In the genomic region with DNA sequence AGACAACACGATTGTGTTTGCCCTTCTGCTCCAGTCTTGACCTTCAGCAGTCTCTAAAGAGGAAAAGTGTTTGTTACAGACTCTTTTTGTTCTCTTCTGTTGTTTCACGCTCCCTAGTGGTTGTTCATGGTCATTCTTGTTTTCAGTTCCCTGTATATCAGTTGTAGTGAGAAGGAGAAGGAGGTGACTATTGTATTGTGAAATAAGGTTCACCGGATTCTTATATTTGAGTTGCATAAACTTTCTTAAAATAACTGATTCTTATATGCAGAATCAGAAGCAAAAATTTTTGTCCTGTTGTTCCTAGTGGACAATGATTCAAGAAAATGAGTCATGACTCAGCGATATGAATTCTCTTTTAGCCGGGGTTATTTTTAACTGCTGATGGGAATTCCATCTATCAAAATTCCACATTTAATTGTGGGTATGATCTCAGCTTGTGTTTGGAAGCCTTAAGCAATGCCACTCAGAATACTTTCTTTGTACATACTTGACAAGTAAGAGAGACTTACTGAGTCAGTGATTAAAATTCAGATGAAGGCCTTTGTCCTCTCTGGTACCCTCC, we compare ENCODE assay signal across 1 cellular context.
TF ChIP-seq lines count a peak whose summit lies in the region.

No MANE protein-coding gene starts in this region.

TF ChIP-seq in A549, 52 proteins besides CTCF, POLR2A, EP300 and RAD21 (continued from another document):
- TF ChIP-seq, protein P1, sequence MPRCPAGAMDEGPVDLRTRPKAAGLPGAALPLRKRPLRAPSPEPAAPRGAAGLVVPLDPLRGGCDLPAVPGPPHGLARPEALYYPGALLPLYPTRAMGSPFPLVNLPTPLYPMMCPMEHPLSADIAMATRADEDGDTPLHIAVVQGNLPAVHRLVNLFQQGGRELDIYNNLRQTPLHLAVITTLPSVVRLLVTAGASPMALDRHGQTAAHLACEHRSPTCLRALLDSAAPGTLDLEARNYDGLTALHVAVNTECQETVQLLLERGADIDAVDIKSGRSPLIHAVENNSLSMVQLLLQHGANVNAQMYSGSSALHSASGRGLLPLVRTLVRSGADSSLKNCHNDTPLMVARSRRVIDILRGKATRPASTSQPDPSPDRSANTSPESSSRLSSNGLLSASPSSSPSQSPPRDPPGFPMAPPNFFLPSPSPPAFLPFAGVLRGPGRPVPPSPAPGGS (IDR thresholded peaks at IDR 0.05): no peak
- TF ChIP-seq CBX2 (IDR thresholded peaks at IDR 0.05; ENCODE audit: borderline replicate concordance, low read depth) (no peak), MAZ (IDR thresholded peaks at IDR 0.05; ENCODE audit: borderline replicate concordance, low read depth, low read length) (no peak), FOSB (CRISPR knock-in tag; IDR thresholded peaks at IDR 0.05) (no peak), BHLHE40 (IDR thresholded peaks at IDR 0.05; ENCODE audit: low read depth, low read length) (no peak), CEBPB (IDR thresholded peaks at IDR 0.05) (peak; percentile 63 to 72; a peak in 3 of 4 replicates), GATA3 (IDR thresholded peaks at IDR 0.05; ENCODE audit: borderline replicate concordance) (no peak), TFCP2L1 (CRISPR knock-in tag; IDR thresholded peaks at IDR 0.05) (no peak), PHF8 (IDR thresholded peaks at IDR 0.05; ENCODE audit: borderline replicate concordance, low read depth) (no peak), HOXA7 (CRISPR knock-in tag; IDR thresholded peaks at IDR 0.05) (no peak), ZSCAN20 (CRISPR knock-in tag; IDR thresholded peaks at IDR 0.05) (no peak), TP53 (CRISPR knock-in tag; IDR thresholded peaks at IDR 0.05) (no peak), ZNF302 (CRISPR knock-in tag; IDR thresholded peaks at IDR 0.05) (no peak), FOXS1 (CRISPR knock-in tag; IDR thresholded peaks at IDR 0.05) (no peak)
